In genomic region chr6:73108949-73109348, GRCh38 we compare ENCODE assay signal across 24 cellular contexts.
"Had no signal": no experiment of that assay in that cellular context is flagged by ENCODE, and none has a peak within 500 bp of the region (broad histone marks: within the 10 kb centered on the region; RNA-seq: fewer than 3 reads in every experiment).

No MANE protein-coding gene starts in this region.

- DNase-seq: immature natural killer cell; kidney; left colon; lower lobe of right lung; mammary epithelial cell; mesenchymal stem cell; naive thymus-derived CD8-positive, alpha-beta T cell; nucleus accumbens; pancreas; posterior cingulate gyrus; retina; right cardiac atrium; stimulated activated CD4-positive, alpha-beta T cell treated with anti-CD3 and anti-CD28 coated beads, Interleukin-12 subunit alpha, Interleukin-12 subunit beta, amount 100 ng/mL, for 4 hours; stimulated activated CD4-positive, alpha-beta T cell treated with anti-CD3 and anti-CD28 coated beads, Interleukin-15, amount 100 ng/mL, for 24 hours; stimulated activated CD4-positive, alpha-beta T cell treated with anti-CD3 and anti-CD28 coated beads, Interleukin-2, amount 100 ng/mL, for 24 hours; stimulated activated CD4-positive, alpha-beta T cell treated with anti-CD3 and anti-CD28 coated beads, Interleukin-4, amount 100 ng/mL, for 1 hour; stimulated activated naive B cell treated with anti-CD40 and anti-IgM and Interleukin-4, amounts not matched to agents 10 μg/mL and 1 μg/mL and 100 μg/mL, for 72 hours; stimulated activated naive CD8-positive, alpha-beta T cell treated with anti-CD3 and anti-CD28 coated beads, Interleukin-15, Interleukin-2, amounts not matched to agents 100 U/mL and 50 U/mL, for 24 hours; stomach; testis; thyroid gland; transverse colon; upper lobe of left lung had no signal

- FAIRE-seq: islet of Langerhans, kidney had no signal
